Comparison of ENCODE assay signal across 13 cellular contexts in genomic region chr7:95737828-95738505, GRCh38. TPM values are rescaled to one million over a fixed set of nuclear protein-coding genes. Genes with fewer than 3 reads are reported as not detected.
"Had no signal": no experiment of that assay in that cellular context is flagged by ENCODE, and none has a peak within 500 bp of the region (broad histone marks: within the 10 kb centered on the region; RNA-seq: fewer than 3 reads in every experiment).

No MANE protein-coding gene starts in this region.

- H3K27ac ChIP-seq: esophagus squamous epithelium, left lung, sigmoid colon, thoracic aorta had no signal

- H3K4me1 ChIP-seq: esophagus squamous epithelium, left lung, sigmoid colon had no signal

- H3K4me3 ChIP-seq: esophagus squamous epithelium, left lung, sigmoid colon, thoracic aorta had no signal

- H3K36me3 ChIP-seq: esophagus squamous epithelium, left lung, sigmoid colon, thoracic aorta had no signal

- H3K9me3 ChIP-seq: esophagus squamous epithelium, left lung, sigmoid colon, thoracic aorta had no signal

- H3K27me3 ChIP-seq: left lung, sigmoid colon had no signal

- DNase-seq: activated CD4-positive, alpha-beta T cell treated with anti-CD3 and anti-CD28 coated beads, Interleukin-2, amount 50 U/mL, for 1 hour; activated naive CD4-positive, alpha-beta T cell treated with anti-CD3 and anti-CD28 coated beads for 36 hours; activated T-cell treated with anti-CD3 and anti-CD28 coated beads for 4 hours; esophagus squamous epithelium; foreskin fibroblast; nephron progenitor cell; sigmoid colon; stimulated activated CD4-positive, alpha-beta T cell treated with anti-CD3 and anti-CD28 coated beads, Interleukin-12 subunit alpha, Interleukin-12 subunit beta, amount 100 ng/mL, for 4 hours; stimulated activated naive CD4-positive, alpha-beta T cell treated with Interleukin-2 at 50 U/mL for 16 hours had no signal

RNA-seq across cellular contexts. Expression of gene DYNC1I1, which starts 34.4 kb away (rescaled TPM):
- total RNA-seq: activated CD8-positive, alpha-beta memory T cell treated with anti-CD3 and anti-CD28 coated beads for 36 hours; activated naive CD4-positive, alpha-beta T cell treated with anti-CD3 and anti-CD28 coated beads for 36 hours; activated T-helper 17 cell treated with anti-CD3 and anti-CD28 coated beads, Interleukin-2, amount 50 U/mL, for 72 hours had no signal
